ENCODE assay signal across 8 cellular contexts in genomic region chrX:132615396-132616131, GRCh38.
DNase-seq lines count a peak whose midpoint lies in the region; ATAC-seq and TF ChIP-seq lines count a peak whose summit lies in the region.

No MANE protein-coding gene starts in this region.

- no peak overlapping the region for H3K4me3 Mint-ChIP-seq in endodermal cell
- no peak overlapping the region for H3K4me3 Mint-ChIP-seq in neural progenitor cell

- WGBS in endodermal cell (ENCODE audit: insufficient coverage in 1 of 2, insufficient read length in 1 of 2), 2 experiments, result 26% methylated on average over 3 of the region's 4 CpGs; no CpG with 5 or more reads in 1 of the 2 experiments

- H3K36me3 Mint-ChIP-seq in endodermal cell (ENCODE audit: low read depth) (no peaks in the 10 kb centered on the region), neural progenitor cell (no peaks in the 10 kb centered on the region)

- H3F3A ChIP-seq in neural progenitor cell (ENCODE audit: low read depth), result no peaks in the 10 kb centered on the region

- H3K27ac ChIP-seq in endodermal cell (ENCODE audit: low read depth, low read length) (no peak overlapping the region), neural progenitor cell (no peak overlapping the region)

- no peaks in the 10 kb centered on the region for H3K79me2 ChIP-seq in neural progenitor cell (ENCODE audit: low read depth)

- H4K20me1 ChIP-seq in neural progenitor cell (ENCODE audit: low read depth), result no peaks in the 10 kb centered on the region

- H3K9me3 Mint-ChIP-seq in endodermal cell, result no peaks in the 10 kb centered on the region
- no peaks in the 10 kb centered on the region for H3K9me3 Mint-ChIP-seq in neural progenitor cell

- H3K4me1 ChIP-seq in endodermal cell (ENCODE audit: control insufficient read depth, insufficient read depth, low read length) (peaks cover under 1% of the 10 kb centered on the region), neural progenitor cell (no peaks in the 10 kb centered on the region)

- no peak overlapping the region for H3K9ac ChIP-seq in endodermal cell (ENCODE audit: extremely low read depth, low read length, poor library complexity, severe bottlenecking)
- no peak overlapping the region for H3K9ac ChIP-seq in neural progenitor cell

- no peaks in the 10 kb centered on the region for H3K36me3 ChIP-seq in endodermal cell (ENCODE audit: control insufficient read depth, insufficient read depth, low read length)
- no peaks in the 10 kb centered on the region for H3K36me3 ChIP-seq in neural progenitor cell

- no peak overlapping the region for H3K4me3 ChIP-seq in AG04449 (ENCODE audit: low read depth, low read length)
- no peak overlapping the region for H3K4me3 ChIP-seq in endodermal cell (ENCODE audit: low read length)
- H3K4me3 ChIP-seq in neural progenitor cell, result no peak overlapping the region

- H3K27me3 ChIP-seq in endodermal cell (ENCODE audit: control insufficient read depth, insufficient read depth, low read length, poor library complexity, severe bottlenecking) (no peaks in the 10 kb centered on the region), neural progenitor cell (no peaks in the 10 kb centered on the region)

- H3K9me3 ChIP-seq in endodermal cell (ENCODE audit: control insufficient read depth, low read length) (no peaks in the 10 kb centered on the region), neural progenitor cell (ENCODE audit: low read depth) (no peaks in the 10 kb centered on the region)

- ATAC-seq in HG02938 (IDR thresholded peaks at IDR 0.05; ENCODE audit: unreplicated experiment), result no peak
- no peak for ATAC-seq in GM18517 (IDR thresholded peaks at IDR 0.05; ENCODE audit: unreplicated experiment)

- H2AFZ ChIP-seq in neural progenitor cell (replicated peaks), result no peak overlapping the region

- no peak overlapping the region for H3K4me2 ChIP-seq in neural progenitor cell

- POLR2A ChIA-PET in AG04449 (lab: Yijun Ruan, JAX), result no interaction called here

- CTCF ChIA-PET in AG04449 (lab: Yijun Ruan, JAX), result interaction anchor here (0.6 to 4.3 kb wide), 12 partner anchors 12 to 772 kb away, joined by 3 to 51 read pairs (median 6); partner anchors contain the start of gene RAP2C

- DNase-seq in AG04449 (ENCODE audit: low read depth, low spot score), result no peak
- peak; percentile 42 for DNase-seq in M059J (ENCODE audit: low read depth)
- peak; percentile 24 to 41 for DNase-seq in activated CD4-positive, alpha-beta T cell treated with anti-CD3 and anti-CD28 coated beads for 4 hours
- DNase-seq in endodermal cell, result peak; percentile 84
- peak; percentile 65 for DNase-seq in neural progenitor cell (ENCODE audit: low spot score)

- no peak overlapping the region for H3K27ac Mint-ChIP-seq in endodermal cell
- no peak overlapping the region for H3K27ac Mint-ChIP-seq in neural progenitor cell

- TF ChIP-seq CTCF in AG04449 (IDR thresholded peaks at IDR 0.05; ENCODE audit: insufficient read depth, low read length, missing control alignments), result peak; percentile 38
- peak; percentile 46; the same call in 1 of the 2 replicates for TF ChIP-seq CTCF in GM12874 (IDR thresholded peaks at IDR 0.05; ENCODE audit: insufficient read depth, low read depth, low read length)
- TF ChIP-seq CTCF in endodermal cell (conservative IDR thresholded peaks at IDR 0.05), result peak; percentile 89
- TF ChIP-seq CTCF in neural progenitor cell (IDR thresholded peaks at IDR 0.05), result peak; percentile 64

- H3K27me3 Mint-ChIP-seq in endodermal cell (ENCODE audit: insufficient read depth) (no peaks in the 10 kb centered on the region), neural progenitor cell (ENCODE audit: insufficient read depth, low read depth) (no peaks in the 10 kb centered on the region)

- H3K4me1 Mint-ChIP-seq in endodermal cell (peaks cover 6% of the 10 kb centered on the region), neural progenitor cell (no peaks in the 10 kb centered on the region)

Comparison
In these comparisons a context has a peak if more than half of its experiments do, and no peak if none do; other contexts are left out.
1. CTCF ChIP-seq: peak in every context shown above with its lines; median percentile 89 in endodermal cell; 64 in neural progenitor cell; 46 in GM12874; 38 in AG04449.